In the genomic region with DNA sequence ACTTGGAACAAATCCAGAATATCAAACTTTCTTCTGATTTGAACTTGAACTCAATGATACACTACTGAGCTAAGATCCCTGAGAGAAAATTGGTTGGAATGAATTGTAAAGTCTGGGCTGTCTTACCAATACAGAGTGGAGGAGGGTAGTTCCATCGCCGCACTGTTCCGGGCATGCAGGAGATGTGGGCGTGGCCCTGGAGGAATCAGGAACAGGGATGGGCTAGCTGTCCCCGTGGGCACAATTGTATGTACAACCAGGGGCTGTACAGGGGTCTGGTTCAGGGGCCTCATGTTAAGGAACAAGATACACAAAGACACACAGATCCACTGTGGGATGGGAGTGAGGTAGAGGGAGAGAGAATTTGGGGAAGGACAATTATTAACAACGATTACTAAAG, we compare ENCODE assay signal across 25 cellular contexts.
DNase-seq lines count a peak whose midpoint lies in the region; ATAC-seq, FAIRE-seq and TF ChIP-seq lines count a peak whose summit lies in the region.
"Had no signal": no experiment of that assay in that cellular context is flagged by ENCODE, and none has a peak within 500 bp of the region (broad histone marks: within the 10 kb centered on the region; RNA-seq: fewer than 3 reads in every experiment).

No MANE protein-coding gene starts in this region.

- no peak overlapping the region for H3K9ac ChIP-seq in kidney (ENCODE audit: low read length in 2 of 2)
- H3K9ac ChIP-seq: BLaER1 treated with 17β-estradiol and CSF1 and Interleukin-3, amounts not matched to agents 10 nM and 100 nM had no signal

- no peaks in the 10 kb centered on the region for H3K36me3 ChIP-seq in kidney (ENCODE audit: control insufficient read depth in 1 of 2, insufficient read depth in 2 of 2, low read length in 2 of 2)
- H3K36me3 ChIP-seq: BE2C; BLaER1 treated with 17β-estradiol and CSF1 and Interleukin-3, amounts not matched to agents 10 nM and 100 nM; HAP-1 had no signal

- H3K4me3 ChIP-seq in coronary artery (no peak overlapping the region), kidney (ENCODE audit: low read length in 2 of 2) (no peak overlapping the region)
- H3K4me3 ChIP-seq: A549; BLaER1 treated with 17β-estradiol and CSF1 and Interleukin-3, amounts not matched to agents 10 nM and 100 nM; HAP-1 had no signal

- DNase-seq in NCI-H82 (lab: John Stamatoyannopoulos, UW) (peak; percentile 28), NCI-H82 treated with DMSO at 0.1 percent for 48 hours (lab: John Stamatoyannopoulos, UW; ENCODE audit: unreplicated experiment) (no peak), coronary artery (ENCODE audit: low spot score) (peak; percentile 19), kidney (peak; percentile 33), NCI-H510A treated with DMSO at 0.1 percent for 48 hours (lab: John Stamatoyannopoulos, UW) (no peak), EL (no peak)
- DNase-seq: 8988T; ACHN; AML-193; BE2C; CD4-positive, alpha-beta T cell; CD8-positive, alpha-beta memory T cell; DMS 273 treated with DMSO at 0.1 percent for 48 hours; DMS79; GF-D8; GOT3; HFFc6 had no signal

- no peaks in the 10 kb centered on the region for H3K4me1 ChIP-seq in kidney (ENCODE audit: control insufficient read depth in 1 of 2, insufficient read depth in 1 of 2, low read depth in 1 of 2, low read length in 2 of 2)
- H3K4me1 ChIP-seq: A549, BE2C, HAP-1 had no signal

- H3K27ac ChIP-seq in coronary artery (no peak overlapping the region), kidney (ENCODE audit: low read depth in 2 of 2, low read length in 2 of 2) (no peak overlapping the region)
- H3K27ac ChIP-seq: A549; BLaER1 treated with 17β-estradiol and CSF1 and Interleukin-3, amounts not matched to agents 10 nM and 100 nM had no signal

- no peak for ATAC-seq in HG02852 (IDR thresholded peaks at IDR 0.05; ENCODE audit: unreplicated experiment)
- ATAC-seq: A549 had no signal

- FAIRE-seq in kidney (lab: Jason Lieb, UNC), result no peak
- FAIRE-seq: A549, D721Med, GM12891, GM18507, H54 had no signal

- no peak for TF ChIP-seq CTCF in coronary artery (IDR thresholded peaks at IDR 0.05)
- no peak for TF ChIP-seq CTCF in kidney (IDR thresholded peaks at IDR 0.05; ENCODE audit: borderline replicate concordance, extremely low read depth, insufficient read depth)

- H3K9me3 ChIP-seq in kidney (ENCODE audit: control insufficient read depth in 1 of 2, low read length in 2 of 2), result no peaks in the 10 kb centered on the region
- H3K9me3 ChIP-seq: A549; BE2C; BLaER1 treated with 17β-estradiol and CSF1 and Interleukin-3, amounts not matched to agents 10 nM and 100 nM; HAP-1 had no signal

- intact Hi-C loops in kidney (cut with DNase I), result no loop called here

Comparison
In these comparisons a context has a peak if more than half of its experiments do, and no peak if none do; other contexts are left out.
1. DNase-seq: peak in NCI-H82 (single experiment), coronary artery (single experiment) and kidney (single experiment); none in NCI-H82 treated with DMSO at 0.1 percent for 48 hours (single experiment), NCI-H510A treated with DMSO at 0.1 percent for 48 hours (single experiment) and EL (single experiment).